18 cellular contexts compared by ENCODE assay signal in the genomic region with DNA sequence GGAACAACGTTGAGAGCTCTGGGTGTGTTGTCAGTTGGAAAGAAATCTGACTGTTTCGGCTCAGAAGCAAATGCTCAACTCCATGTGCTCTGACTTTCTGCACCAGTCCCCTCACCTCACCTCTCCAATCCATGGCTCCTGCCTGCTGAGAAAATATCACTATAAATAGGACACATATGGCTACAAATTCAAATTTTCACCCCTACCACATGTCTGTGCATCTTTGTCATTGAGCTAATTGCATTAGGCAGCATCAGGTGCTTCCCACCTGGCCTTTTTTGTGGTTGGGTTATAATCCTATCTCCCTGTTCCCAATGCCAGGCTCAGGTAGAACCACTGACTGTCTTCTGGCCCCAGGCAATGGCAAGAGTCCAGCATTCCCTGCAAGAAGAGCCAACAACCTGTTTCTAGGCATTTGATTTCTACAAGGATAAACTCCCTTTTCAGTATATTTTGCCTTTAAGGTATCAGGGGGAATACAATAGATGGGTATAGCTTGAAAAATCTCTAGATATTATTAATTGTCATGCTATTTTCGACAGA.
DNase-seq lines count a peak whose midpoint lies in the region; ATAC-seq, FAIRE-seq and TF ChIP-seq lines count a peak whose summit lies in the region.
"Had no signal": no experiment of that assay in that cellular context is flagged by ENCODE, and none has a peak within 500 bp of the region (broad histone marks: within the 10 kb centered on the region; RNA-seq: fewer than 3 reads in every experiment).

No MANE protein-coding gene starts in this region.

- WGBS in GM12878 (ENCODE audit: insufficient coverage, insufficient replicate concordance, low lambda C conversion rate, missing lambda C conversion rate), result 0% methylated on average over 3 of the region's 3 CpGs
- 32 to 34% methylated on average over 3 of the region's 3 CpGs for WGBS in gastroesophageal sphincter (ENCODE audit: low coverage in 1 of 2), 2 donors

- CTCF ChIA-PET in GM12878 (lab: Yijun Ruan, JAX), result interaction anchor here (1.1 kb wide), 1 partner anchor 22 kb away, joined by 3 read pairs; no protein-coding TSS in a partner anchor
- CTCF ChIA-PET in Calu3 (lab: Charles Lee), result no interaction called here

- H3K9ac ChIP-seq in GM12878 (ENCODE audit: control insufficient read depth, insufficient read depth, low read length), result no peak overlapping the region
- H3K9ac ChIP-seq: BLaER1 treated with 17β-estradiol and CSF1 and Interleukin-3, amounts not matched to agents 10 nM and 100 nM had no signal

- H3K4me1 ChIP-seq in GM12878 (ENCODE audit: control insufficient read depth, insufficient read depth, low read length) (peaks cover 6% of the 10 kb centered on the region; the same call in 1 of the 2 replicates), gastroesophageal sphincter (no peaks in the 10 kb centered on the region)

- no peaks in the 10 kb centered on the region for H3K79me2 ChIP-seq in GM12878 (ENCODE audit: control insufficient read depth, insufficient read depth, low read length)

- POLR2A ChIA-PET in GM12878 (lab: Charles Lee), result no interaction called here

- FAIRE-seq in GM12878 (lab: Jason Lieb, UNC), result no peak
- FAIRE-seq: GM12892 had no signal

- SMC1A ChIA-PET in GM12878 (lab: Charles Lee; ENCODE audit: uncharacterized antibody, unreplicated experiment), result interaction anchor here (0.9 kb wide), 1 partner anchor 18 kb away, joined by 3 read pairs; no protein-coding TSS in a partner anchor

- peak; percentile 13 for ATAC-seq in GM12878
- ATAC-seq in gastroesophageal sphincter, result no peak
- ATAC-seq: HCT116 had no signal

- H3K9me3 ChIP-seq in GM12878 (replicated peaks; ENCODE audit: control insufficient read depth, insufficient read depth, low read length), result no peaks in the 10 kb centered on the region
- no peaks in the 10 kb centered on the region for H3K9me3 ChIP-seq in gastroesophageal sphincter
- H3K9me3 ChIP-seq: BLaER1 treated with 17β-estradiol and CSF1 and Interleukin-3, amounts not matched to agents 10 nM and 100 nM had no signal

- H3K9me3 Mint-ChIP-seq in glutamatergic neuron (ENCODE audit: unreplicated experiment) (no peaks in the 10 kb centered on the region), Calu3 (ENCODE audit: low read depth, unreplicated experiment) (no peaks in the 10 kb centered on the region)

- no peaks in the 10 kb centered on the region for H4K20me1 ChIP-seq in GM12878 (ENCODE audit: control insufficient read depth, insufficient read depth)
- H4K20me1 ChIP-seq: BLaER1 treated with 17β-estradiol and CSF1 and Interleukin-3, amounts not matched to agents 10 nM and 100 nM had no signal

- H3K36me3 Mint-ChIP-seq in glutamatergic neuron (ENCODE audit: unreplicated experiment) (no peaks in the 10 kb centered on the region), Calu3 (ENCODE audit: insufficient read depth, unreplicated experiment) (no peaks in the 10 kb centered on the region)
- H3K36me3 Mint-ChIP-seq: IgD-negative memory B cell had no signal

- peak; percentile 12 for DNase-seq in DMS79 treated with DMSO at 0.1 percent for 48 hours (lab: John Stamatoyannopoulos, UW)
- DNase-seq in DMS79 (lab: John Stamatoyannopoulos, UW), result no peak
- DNase-seq in NCI-H1105 treated with DMSO at 0.1 percent for 48 hours (lab: John Stamatoyannopoulos, UW), result peak; percentile 29
- no peak for DNase-seq in GM12878 (ENCODE audit: low read depth, low spot score)
- DNase-seq in glutamatergic neuron, result no peak
- no peak for DNase-seq in Calu3
- DNase-seq in SIG-M5 treated with dmso at 0.1 percent for 504 hours (lab: John Stamatoyannopoulos, UW; ENCODE audit: unreplicated experiment), result no peak
- DNase-seq: DMS153, NCI-H187 treated with DMSO at 0.1 percent for 48 hours, NCI-H2227 treated with DMSO at 0.1 percent for 48 hours, NCI-H82, SIG-M5 had no signal

- H3K27me3 Mint-ChIP-seq in glutamatergic neuron (ENCODE audit: unreplicated experiment) (peaks cover 2% of the 10 kb centered on the region), Calu3 (ENCODE audit: unreplicated experiment) (peaks cover 11% of the 10 kb centered on the region)

- no peak for TF ChIP-seq POLR2A in GM12878 (IDR thresholded peaks at IDR 0.05; ENCODE audit: low read depth, low read length)
- TF ChIP-seq POLR2A in gastroesophageal sphincter (IDR thresholded peaks at IDR 0.05), result no peak

- H3K4me3 Mint-ChIP-seq in glutamatergic neuron (ENCODE audit: unreplicated experiment), result no peak overlapping the region
- no peak overlapping the region for H3K4me3 Mint-ChIP-seq in Calu3 (ENCODE audit: low read depth, unreplicated experiment)
- H3K4me3 Mint-ChIP-seq: IgD-negative memory B cell had no signal

- no peak for TF ChIP-seq CTCF in GM12878 (IDR thresholded peaks at IDR 0.05 in 2 of 3, conservative IDR thresholded peaks at IDR 0.05 in 1 of 3; ENCODE audit: control insufficient read depth in 2 of 3, extremely low read depth in 1 of 3, insufficient read depth in 1 of 3, low read depth in 3 of 3, low read length in 3 of 3)
- TF ChIP-seq CTCF in glutamatergic neuron (IDR thresholded peaks at IDR 0.05; ENCODE audit: partially characterized antibody, unreplicated experiment), result no peak
- no peak for TF ChIP-seq CTCF in Calu3 (IDR thresholded peaks at IDR 0.05; ENCODE audit: unreplicated experiment)
- no peak for TF ChIP-seq CTCF in gastroesophageal sphincter (IDR thresholded peaks at IDR 0.05)

- H3K4me2 ChIP-seq in GM12878 (ENCODE audit: control insufficient read depth, insufficient read depth), result no peak overlapping the region
- H3K4me2 ChIP-seq: BLaER1 treated with 17β-estradiol and CSF1 and Interleukin-3, amounts not matched to agents 10 nM and 100 nM had no signal

- H3K4me3 ChIP-seq in GM12878, result no peak overlapping the region
- H3K4me3 ChIP-seq in gastroesophageal sphincter, result no peak overlapping the region
- H3K4me3 ChIP-seq: BLaER1 treated with 17β-estradiol and CSF1 and Interleukin-3, amounts not matched to agents 10 nM and 100 nM had no signal

- H3K36me3 ChIP-seq in GM12878 (ENCODE audit: control insufficient read depth in 2 of 2, insufficient read depth in 2 of 2, low read length in 1 of 2) (no peaks in the 10 kb centered on the region), gastroesophageal sphincter (no peaks in the 10 kb centered on the region)
- H3K36me3 ChIP-seq: BLaER1 treated with 17β-estradiol and CSF1 and Interleukin-3, amounts not matched to agents 10 nM and 100 nM had no signal

- H3K4me1 Mint-ChIP-seq in glutamatergic neuron (ENCODE audit: low read depth, unreplicated experiment) (peaks cover 11% of the 10 kb centered on the region), Calu3 (ENCODE audit: low read depth, unreplicated experiment) (no peaks in the 10 kb centered on the region)

- TF ChIP-seq EP300 in GM12878 (IDR thresholded peaks at IDR 0.05; ENCODE audit: borderline replicate concordance in 1 of 2, control insufficient read depth in 1 of 2, low read depth in 2 of 2, low read length in 2 of 2) (no peak), gastroesophageal sphincter (IDR thresholded peaks at IDR 0.05) (no peak)

- H3K27ac Mint-ChIP-seq in glutamatergic neuron (ENCODE audit: unreplicated experiment) (peak overlapping the region; percentile 49), Calu3 (ENCODE audit: unreplicated experiment) (no peak overlapping the region)

- no TSS peak for BruUV-seq in GM12878 (replicated peaks; lab: Mats Ljungman, UMichigan)
- BruUV-seq in Calu3 (replicated peaks; lab: Mats Ljungman, UMichigan), result no TSS peak

- no peak overlapping the region for H2AFZ ChIP-seq in GM12878 (ENCODE audit: control insufficient read depth, low read depth, low read length)

- no peaks in the 10 kb centered on the region for H3K27me3 ChIP-seq in GM12878 (replicated peaks in 1 of 2; ENCODE audit: control insufficient read depth in 2 of 2, insufficient read depth in 2 of 2, low read length in 1 of 2)
- no peaks in the 10 kb centered on the region for H3K27me3 ChIP-seq in gastroesophageal sphincter
- H3K27me3 ChIP-seq: BLaER1 treated with 17β-estradiol and CSF1 and Interleukin-3, amounts not matched to agents 10 nM and 100 nM had no signal

- in situ Hi-C loops in GM12878 (cut with MboI), result no loop called here

- RAD21 ChIA-PET in GM12878 (lab: Charles Lee; ENCODE audit: unreplicated experiment), result interaction anchor here (1.1 to 1.6 kb wide), 2 partner anchors 39 to 582 kb away, joined by 3 to 4 read pairs; no protein-coding TSS in a partner anchor

- TF ChIP-seq RAD21 in GM12878 (IDR thresholded peaks at IDR 0.05; ENCODE audit: insufficient read depth, low read depth, low read length), result no peak

- intact Hi-C loops in GM12878 (cut with micrococcal nuclease; ENCODE audit: unreplicated experiment) (loop anchor here (5.0 kb wide), 1 partner anchor 141 kb away; the partner anchor contains the start of gene LSM8), Calu3 (cut with micrococcal nuclease; ENCODE audit: unreplicated experiment) (no loop called here)

- H3K27ac ChIP-seq in GM12878 (ENCODE audit: control insufficient read depth, insufficient read depth), result no peak overlapping the region; the same call in 1 of the 2 replicates
- no peak overlapping the region for H3K27ac ChIP-seq in gastroesophageal sphincter
- H3K27ac ChIP-seq: 22Rv1; BLaER1 treated with 17β-estradiol and CSF1 and Interleukin-3, amounts not matched to agents 10 nM and 100 nM had no signal

TF ChIP-seq in GM12878, 131 proteins besides CTCF, POLR2A, EP300 and RAD21 (continues in another document):
- TF ChIP-seq TCF3 (IDR thresholded peaks at IDR 0.05; ENCODE audit: borderline replicate concordance, insufficient read depth, low read depth, low read length) (no peak), EZH2 (IDR thresholded peaks at IDR 0.05; ENCODE audit: borderline replicate concordance, control insufficient read depth, low read depth, low read length) (no peak), SRF (IDR thresholded peaks at IDR 0.05; ENCODE audit: low read depth in 2 of 2, low read length in 2 of 2) (no peak)

Comparison
In these comparisons a context has a peak if more than half of its experiments do, and no peak if none do; other contexts are left out.
1. DNase-seq: peak in DMS79 treated with DMSO at 0.1 percent for 48 hours (single experiment) and NCI-H1105 treated with DMSO at 0.1 percent for 48 hours (single experiment); none in DMS79 (single experiment), GM12878 (single experiment), glutamatergic neuron (single experiment), Calu3 (single experiment) and SIG-M5 treated with dmso at 0.1 percent for 504 hours (single experiment).